18 cellular contexts compared by ENCODE assay signal in the genomic region with DNA sequence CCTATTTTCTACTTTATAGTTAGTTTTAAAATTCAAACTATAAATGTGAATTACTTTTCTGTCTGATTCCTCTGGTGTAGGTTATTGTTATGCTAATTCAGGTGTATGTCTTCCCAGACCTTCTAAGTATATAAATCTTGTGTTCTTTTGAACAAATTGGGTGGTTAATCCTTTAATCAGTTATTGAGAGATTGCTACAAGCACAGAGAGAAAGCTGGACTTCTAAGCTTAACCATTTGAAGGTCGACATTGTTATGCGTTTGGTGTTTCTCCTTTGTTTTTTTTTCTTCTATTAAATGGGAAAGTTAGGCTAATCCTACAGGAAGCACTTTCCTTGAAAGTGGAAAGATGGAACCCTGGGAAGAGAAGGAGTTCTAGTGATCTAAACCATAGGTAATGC.
"Had no signal": no experiment of that assay in that cellular context is flagged by ENCODE, and none has a peak within 500 bp of the region (broad histone marks: within the 10 kb centered on the region; RNA-seq: fewer than 3 reads in every experiment).

No MANE protein-coding gene starts in this region.

- H3K36me3 ChIP-seq: gastroesophageal sphincter, neutrophil, right atrium auricular region, sigmoid colon, stomach had no signal

- H3K9me3 ChIP-seq: gastroesophageal sphincter, neutrophil, right atrium auricular region, sigmoid colon, stomach had no signal

- DNase-seq: cortex of kidney; dorsolateral prefrontal cortex; effector CD8-positive, alpha-beta T cell; left colon; left ventricle myocardium superior; mesendoderm; naive B cell; sigmoid colon; small intestine; stimulated activated CD4-positive, alpha-beta T cell treated with anti-CD3 and anti-CD28 coated beads, Interleukin-12 subunit alpha, Interleukin-12 subunit beta, amount 100 ng/mL, for 4 hours; stimulated activated naive CD4-positive, alpha-beta T cell; stomach; substantia nigra; trophoblast cell had no signal

- H3K4me3 ChIP-seq: dorsolateral prefrontal cortex, gastroesophageal sphincter, lung, right atrium auricular region, sigmoid colon, stomach had no signal

- H3K27me3 ChIP-seq: neutrophil, right atrium auricular region, sigmoid colon, stomach had no signal

- H3K4me1 ChIP-seq: gastroesophageal sphincter, right atrium auricular region, sigmoid colon, stomach had no signal

- H3K27ac ChIP-seq: dorsolateral prefrontal cortex, gastroesophageal sphincter, neutrophil, right atrium auricular region, sigmoid colon, stomach had no signal
